Comparison of ENCODE assay signal across 9 cellular contexts in the genomic region with DNA sequence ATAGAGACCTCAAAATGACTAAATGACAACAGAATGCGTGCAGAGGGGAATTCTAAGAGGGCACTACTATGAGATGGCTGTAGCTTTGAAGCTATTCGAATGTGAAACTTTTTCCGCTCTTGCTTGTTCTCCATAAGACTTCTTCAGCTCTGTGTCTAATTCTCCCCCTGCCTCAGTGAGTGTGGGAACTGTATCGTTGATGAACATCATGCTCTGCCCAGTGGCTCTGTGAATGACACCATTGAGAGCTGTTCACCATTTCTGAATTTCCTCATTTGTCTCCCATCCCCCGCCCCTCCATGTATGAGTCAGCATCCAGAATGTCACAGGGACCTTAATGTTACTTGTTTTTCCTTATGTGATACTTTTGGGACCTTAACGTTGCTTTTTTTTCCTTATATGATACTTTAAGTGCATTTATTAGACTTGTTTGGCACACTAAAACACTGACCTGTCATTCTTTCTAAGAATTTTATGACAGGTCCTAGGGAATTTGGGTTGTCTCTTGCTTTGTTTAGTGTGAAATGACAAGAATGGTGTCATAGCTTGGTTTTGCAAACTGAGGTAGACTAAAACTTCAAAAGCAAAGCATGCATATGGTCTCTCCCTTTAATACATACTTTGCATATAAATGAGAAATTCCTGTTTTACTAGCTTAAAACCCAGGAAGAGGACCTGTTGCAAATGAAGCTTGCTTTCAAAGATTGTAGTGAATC.
DNase-seq lines count a peak whose midpoint lies in the region; ATAC-seq and TF ChIP-seq lines count a peak whose summit lies in the region.
"Had no signal": no experiment of that assay in that cellular context is flagged by ENCODE, and none has a peak within 500 bp of the region (broad histone marks: within the 10 kb centered on the region; RNA-seq: fewer than 3 reads in every experiment).

No MANE protein-coding gene starts in this region.

- peaks cover 56% of the 10 kb centered on the region for H3K4me1 Mint-ChIP-seq in activated CD4-positive, alpha-beta memory T cell treated with anti-CD3 and anti-CD28 coated beads for 36 hours (ENCODE audit: low read depth)

- H3K36me3 ChIP-seq in BE2C = no peaks in the 10 kb centered on the region
- H3K36me3 ChIP-seq in psoas muscle (ENCODE audit: insufficient read depth in 1 of 2, low read depth in 1 of 2) = no peaks in the 10 kb centered on the region

- intact Hi-C loops in activated CD4-positive, alpha-beta memory T cell treated with anti-CD3 and anti-CD28 coated beads for 36 hours (cut with micrococcal nuclease) = loop anchor here (1.0 to 10.0 kb wide), 8 partner anchors 9 to 616 kb away; a partner anchor contains a TSS
- intact Hi-C loops in Right ventricle myocardium inferior (cut with DNase I) (loop anchor here (10.0 kb wide), 1 partner anchor 304 kb away; no protein-coding TSS in a partner anchor), psoas muscle (cut with DNase I) (no loop called here)

- peak overlapping the region; percentile 79 for H3K27ac ChIP-seq in psoas muscle

- H3K4me3 Mint-ChIP-seq in activated CD4-positive, alpha-beta memory T cell treated with anti-CD3 and anti-CD28 coated beads for 36 hours = peak overlapping the region; percentile 33
- H3K4me3 Mint-ChIP-seq: activated naive CD8-positive, alpha-beta T cell had no signal

- H3K36me3 Mint-ChIP-seq in activated CD4-positive, alpha-beta memory T cell treated with anti-CD3 and anti-CD28 coated beads for 36 hours = peaks cover 4% of the 10 kb centered on the region

- H3K9me3 ChIP-seq in BE2C (no peaks in the 10 kb centered on the region), psoas muscle (no peaks in the 10 kb centered on the region)

- H3K27me3 Mint-ChIP-seq in activated CD4-positive, alpha-beta memory T cell treated with anti-CD3 and anti-CD28 coated beads for 36 hours = no peaks in the 10 kb centered on the region
- H3K27me3 Mint-ChIP-seq: activated naive CD8-positive, alpha-beta T cell had no signal

- DNase-seq in BE2C = peak; percentile 54
- DNase-seq in HK-2 (ENCODE audit: unreplicated experiment) = peak; percentile 56
- peak; percentile 66 for DNase-seq in activated CD4-positive, alpha-beta memory T cell treated with anti-CD3 and anti-CD28 coated beads for 36 hours
- no peak for DNase-seq in Right ventricle myocardium inferior (ENCODE audit: missing footprints)
- peak in 1 of 2 donors; percentile 55 for DNase-seq in psoas muscle
- DNase-seq in NCI-H1105 (lab: John Stamatoyannopoulos, UW) = no peak

- H3K4me1 ChIP-seq in BE2C (peaks cover 19% of the 10 kb centered on the region), psoas muscle (peaks cover 85% of the 10 kb centered on the region)

- TF ChIP-seq CTCF in BE2C (IDR thresholded peaks at IDR 0.05; ENCODE audit: low read depth, low read length) (no peak), psoas muscle (IDR thresholded peaks at IDR 0.05) (no peak)

- peak overlapping the region; percentile 71 for H3K27ac Mint-ChIP-seq in activated CD4-positive, alpha-beta memory T cell treated with anti-CD3 and anti-CD28 coated beads for 36 hours
- H3K27ac Mint-ChIP-seq: activated naive CD8-positive, alpha-beta T cell had no signal

- no peaks in the 10 kb centered on the region for H3K27me3 ChIP-seq in BE2C
- H3K27me3 ChIP-seq in psoas muscle (ENCODE audit: insufficient read depth in 3 of 3, low read length in 2 of 3) = no peaks in the 10 kb centered on the region

- H3K4me3 ChIP-seq in BE2C (ENCODE audit: low read depth, low read length) (no peak overlapping the region), psoas muscle (no peak overlapping the region)

- WGBS in psoas muscle, 3 donors = 52 to 66% (median 54%) methylated on average over 6 of the region's 6 CpGs

- ATAC-seq in GM19035 (IDR thresholded peaks at IDR 0.05; ENCODE audit: unreplicated experiment) (peak; percentile 37), Right ventricle myocardium inferior (peak; percentile 47), psoas muscle (peak; percentile 39 to 74 (median 60)), HG03175 (IDR thresholded peaks at IDR 0.05; ENCODE audit: unreplicated experiment) (no peak)

- CTCF ChIA-PET in activated CD4-positive, alpha-beta memory T cell treated with anti-CD3 and anti-CD28 coated beads for 36 hours (lab: Charles Lee) = interaction anchor here (0.9 to 2.1 kb wide), 2 partner anchors 98 to 194 kb away, joined by 4 to 9 read pairs; no protein-coding TSS in a partner anchor

- POLR2A ChIA-PET in activated CD4-positive, alpha-beta memory T cell treated with anti-CD3 and anti-CD28 coated beads for 36 hours (lab: Charles Lee) = interaction anchor here (0.6 to 1.5 kb wide), 5 partner anchors 10 to 110 kb away, joined by 3 to 7 read pairs (median 3); no protein-coding TSS in a partner anchor

- H3K9me3 Mint-ChIP-seq in activated CD4-positive, alpha-beta memory T cell treated with anti-CD3 and anti-CD28 coated beads for 36 hours = no peaks in the 10 kb centered on the region

Comparison
In these comparisons a context has a peak if more than half of its experiments do, and no peak if none do; other contexts are left out.
1. DNase-seq: peak in BE2C (single experiment), HK-2 (single experiment) and activated CD4-positive, alpha-beta memory T cell treated with anti-CD3 and anti-CD28 coated beads for 36 hours (single experiment); none in Right ventricle myocardium inferior (single experiment) and NCI-H1105 (single experiment).
2. intact Hi-C loops: an anchor here in activated CD4-positive, alpha-beta memory T cell treated with anti-CD3 and anti-CD28 coated beads for 36 hours (1.0 to 10.0 kb wide) and Right ventricle myocardium inferior (10.0 kb wide); none called in psoas muscle.